1 cellular context compared by ENCODE assay signal in the genomic region with DNA sequence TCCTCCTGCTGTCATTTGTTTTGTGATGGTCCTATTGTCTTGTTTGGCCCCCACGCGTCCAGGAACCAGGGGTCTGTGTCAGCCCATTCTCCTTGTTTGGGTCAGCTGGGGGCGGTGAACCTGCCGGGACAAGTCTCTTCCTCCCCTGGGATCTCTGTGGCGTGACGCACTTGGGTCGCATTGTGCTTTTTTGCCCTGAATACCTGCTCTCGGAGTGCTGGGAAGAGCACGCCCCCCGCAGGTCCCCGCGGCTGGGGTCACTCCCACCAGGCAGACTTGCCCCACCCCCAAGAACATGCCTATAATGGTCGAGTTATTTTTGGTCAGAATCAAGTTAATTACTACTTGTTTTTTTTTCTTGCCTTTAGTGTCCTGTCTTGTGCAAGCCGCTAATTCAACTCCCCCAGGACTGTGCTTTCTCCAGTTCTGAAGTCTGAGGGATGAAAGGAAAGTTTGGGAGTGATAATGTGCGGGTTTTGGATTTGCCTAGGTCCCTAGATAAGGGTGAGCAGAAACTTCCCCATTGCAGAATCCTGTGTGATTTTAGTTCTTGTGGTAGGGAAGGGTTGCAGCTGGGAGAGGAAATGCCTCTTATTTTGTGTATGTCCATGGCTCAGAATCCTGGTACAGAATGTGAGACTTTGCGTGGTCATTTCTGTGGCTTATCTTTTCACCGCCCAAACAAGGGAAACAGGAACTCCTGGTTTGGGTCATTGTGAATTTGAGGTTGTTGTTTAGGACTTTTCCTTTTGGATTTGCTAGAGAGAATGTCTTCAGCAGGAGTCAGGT.
TF ChIP-seq lines count a peak whose summit lies in the region.

No MANE protein-coding gene starts in this region.

TF ChIP-seq in HepG2, 621 proteins besides CTCF, POLR2A, EP300 and RAD21 (continued from another document):
- TF ChIP-seq, protein P1, sequence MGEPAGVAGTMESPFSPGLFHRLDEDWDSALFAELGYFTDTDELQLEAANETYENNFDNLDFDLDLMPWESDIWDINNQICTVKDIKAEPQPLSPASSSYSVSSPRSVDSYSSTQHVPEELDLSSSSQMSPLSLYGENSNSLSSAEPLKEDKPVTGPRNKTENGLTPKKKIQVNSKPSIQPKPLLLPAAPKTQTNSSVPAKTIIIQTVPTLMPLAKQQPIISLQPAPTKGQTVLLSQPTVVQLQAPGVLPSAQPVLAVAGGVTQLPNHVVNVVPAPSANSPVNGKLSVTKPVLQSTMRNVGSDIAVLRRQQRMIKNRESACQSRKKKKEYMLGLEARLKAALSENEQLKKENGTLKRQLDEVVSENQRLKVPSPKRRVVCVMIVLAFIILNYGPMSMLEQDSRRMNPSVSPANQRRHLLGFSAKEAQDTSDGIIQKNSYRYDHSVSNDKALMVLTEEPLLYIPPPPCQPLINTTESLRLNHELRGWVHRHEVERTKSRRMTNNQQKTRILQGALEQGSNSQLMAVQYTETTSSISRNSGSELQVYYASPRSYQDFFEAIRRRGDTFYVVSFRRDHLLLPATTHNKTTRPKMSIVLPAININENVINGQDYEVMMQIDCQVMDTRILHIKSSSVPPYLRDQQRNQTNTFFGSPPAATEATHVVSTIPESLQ (CRISPR knock-in tag; conservative IDR thresholded peaks at IDR 0.05) = no peak
- TF ChIP-seq YEATS4 (CRISPR knock-in tag; IDR thresholded peaks at IDR 0.05; ENCODE audit: borderline replicate concordance) (no peak), ZNF326 (CRISPR knock-in tag; IDR thresholded peaks at IDR 0.05; ENCODE audit: borderline replicate concordance) (no peak), ZNF354B (CRISPR knock-in tag; IDR thresholded peaks at IDR 0.05) (no peak), REPIN1 (CRISPR knock-in tag; IDR thresholded peaks at IDR 0.05; ENCODE audit: borderline replicate concordance, low read depth) (no peak)
